ENCODE assay signal across 16 cellular contexts in genomic region chr10:34781709-34782108, GRCh38. TPM values are rescaled to one million over a fixed set of nuclear protein-coding genes. Genes with fewer than 3 reads are reported as not detected.
DNase-seq lines count a peak whose midpoint lies in the region; ATAC-seq and TF ChIP-seq lines count a peak whose summit lies in the region.
"Had no signal": no experiment of that assay in that cellular context is flagged by ENCODE, and none has a peak within 500 bp of the region (broad histone marks: within the 10 kb centered on the region; RNA-seq: fewer than 3 reads in every experiment).

No MANE protein-coding gene starts in this region.

- DNase-seq in cardiac muscle cell (ENCODE audit: low read depth in 1 of 2, low spot score in 1 of 2) (no peak), right atrium auricular region (ENCODE audit: low spot score) (no peak), vagina (ENCODE audit: extremely low spot score in 2 of 2) (no peak), ACHN (no peak), T-helper 1 cell (no peak)
- DNase-seq in naive thymus-derived CD4-positive, alpha-beta T cell: no peak
- DNase-seq: 8988T; activated naive CD4-positive, alpha-beta T cell treated with anti-CD3 and anti-CD28 coated beads, Interleukin-2, amount 10 ng/mL, durations not matched to agents 7 days and 5 days; CD4-positive, CD25-positive, alpha-beta regulatory T cell; cortex of kidney; NCI-H2029; NCI-H524 treated with DMSO at 0.1 percent for 48 hours; OCI-M1; upper lobe of left lung had no signal

- H3K9me3 ChIP-seq in cardiac muscle cell (ENCODE audit: low read depth) (no peaks in the 10 kb centered on the region), right atrium auricular region (no peaks in the 10 kb centered on the region), vagina (no peaks in the 10 kb centered on the region)
- no peaks in the 10 kb centered on the region for H3K9me3 ChIP-seq in naive thymus-derived CD4-positive, alpha-beta T cell (ENCODE audit: control insufficient read depth in 2 of 3, low read length in 3 of 3)
- H3K9me3 ChIP-seq: upper lobe of left lung had no signal

- no peaks in the 10 kb centered on the region for H3K36me3 ChIP-seq in cardiac muscle cell
- no peaks in the 10 kb centered on the region for H3K36me3 ChIP-seq in right atrium auricular region
- no peaks in the 10 kb centered on the region for H3K36me3 ChIP-seq in vagina
- no peaks in the 10 kb centered on the region for H3K36me3 ChIP-seq in naive thymus-derived CD4-positive, alpha-beta T cell (ENCODE audit: control insufficient read depth in 2 of 3, insufficient read depth in 3 of 3, low read length in 3 of 3)
- H3K36me3 ChIP-seq: upper lobe of left lung had no signal

- H3K4me3 Mint-ChIP-seq in brain (peak overlapping the region in 3 of 5 experiments; percentile 4 to 76 (median 75)), nephron (peak overlapping the region; percentile 18 to 35 (median 27))
- H3K4me3 Mint-ChIP-seq in naive thymus-derived CD4-positive, alpha-beta T cell: no peak overlapping the region
- H3K4me3 Mint-ChIP-seq: activated naive CD4-positive, alpha-beta T cell treated with anti-CD3 and anti-CD28 coated beads, Interleukin-2, amount 10 ng/mL, durations not matched to agents 7 days and 5 days; CD4-positive, CD25-positive, alpha-beta regulatory T cell had no signal

- H3K9me3 Mint-ChIP-seq in brain (no peaks in the 10 kb centered on the region), nephron (no peaks in the 10 kb centered on the region)
- no peaks in the 10 kb centered on the region for H3K9me3 Mint-ChIP-seq in naive thymus-derived CD4-positive, alpha-beta T cell
- H3K9me3 Mint-ChIP-seq: activated naive CD4-positive, alpha-beta T cell treated with anti-CD3 and anti-CD28 coated beads, Interleukin-2, amount 10 ng/mL, durations not matched to agents 7 days and 5 days had no signal

- CTCF ChIA-PET in naive thymus-derived CD4-positive, alpha-beta T cell (lab: Charles Lee): no interaction called here

- TF ChIP-seq CTCF in cardiac muscle cell (IDR thresholded peaks at IDR 0.05; ENCODE audit: low read depth, low read length): no peak
- TF ChIP-seq CTCF in right atrium auricular region (IDR thresholded peaks at IDR 0.05): no peak
- no peak for TF ChIP-seq CTCF in brain (conservative IDR thresholded peaks at IDR 0.05)
- no peak for TF ChIP-seq CTCF in nephron (IDR thresholded peaks at IDR 0.05; ENCODE audit: unreplicated experiment in 3 of 3)
- no peak for TF ChIP-seq CTCF in vagina (IDR thresholded peaks at IDR 0.05)

- no peak for TF ChIP-seq POLR2A in vagina (IDR thresholded peaks at IDR 0.05)

- peaks cover 4% of the 10 kb centered on the region for H3K36me3 Mint-ChIP-seq in brain
- no peaks in the 10 kb centered on the region for H3K36me3 Mint-ChIP-seq in nephron (ENCODE audit: low read depth)
- H3K36me3 Mint-ChIP-seq in naive thymus-derived CD4-positive, alpha-beta T cell: no peaks in the 10 kb centered on the region
- H3K36me3 Mint-ChIP-seq: activated naive CD4-positive, alpha-beta T cell treated with anti-CD3 and anti-CD28 coated beads, Interleukin-2, amount 10 ng/mL, durations not matched to agents 7 days and 5 days; CD4-positive, CD25-positive, alpha-beta regulatory T cell had no signal

- intact Hi-C loops in vagina (cut with DNase I): no loop called here
- intact Hi-C loops in naive thymus-derived CD4-positive, alpha-beta T cell (cut with micrococcal nuclease): no loop called here

- in situ Hi-C loops in ACHN (cut with HindIII; ENCODE audit: low pct_ligation_motif_present, low pct_unique_long_range_greater_than_20kb, low sequenced_read_pairs): no loop called here

- H3K4me1 Mint-ChIP-seq in brain (peaks cover 63% of the 10 kb centered on the region), nephron (peaks cover 68% of the 10 kb centered on the region)
- peaks cover 5 to 11% (median 8%) of the 10 kb centered on the region in 7 donors for H3K4me1 Mint-ChIP-seq in naive thymus-derived CD4-positive, alpha-beta T cell

- H3K4me3 ChIP-seq in cardiac muscle cell (no peak overlapping the region), right atrium auricular region (no peak overlapping the region), vagina (no peak overlapping the region)
- no peak overlapping the region for H3K4me3 ChIP-seq in naive thymus-derived CD4-positive, alpha-beta T cell (ENCODE audit: low read length)
- H3K4me3 ChIP-seq: upper lobe of left lung had no signal

- H3K27ac ChIP-seq in cardiac muscle cell: peak overlapping the region; percentile 16
- no peak overlapping the region for H3K27ac ChIP-seq in right atrium auricular region
- H3K27ac ChIP-seq in vagina: peak overlapping the region; percentile 42
- no peak overlapping the region for H3K27ac ChIP-seq in naive thymus-derived CD4-positive, alpha-beta T cell (ENCODE audit: low read depth, low read length)

- no peaks in the 10 kb centered on the region for H3K27me3 Mint-ChIP-seq in brain
- no peaks in the 10 kb centered on the region for H3K27me3 Mint-ChIP-seq in nephron (ENCODE audit: low read depth)
- peaks cover 14 to 46% (median 30%) of the 10 kb centered on the region in 5 donors for H3K27me3 Mint-ChIP-seq in naive thymus-derived CD4-positive, alpha-beta T cell

- H3K4me1 ChIP-seq in cardiac muscle cell (ENCODE audit: low read depth) (peaks cover 22% of the 10 kb centered on the region), right atrium auricular region (peaks cover 0 to 27% of the 10 kb centered on the region in 2 donors), vagina (peaks cover 55% of the 10 kb centered on the region)
- no peaks in the 10 kb centered on the region for H3K4me1 ChIP-seq in naive thymus-derived CD4-positive, alpha-beta T cell (ENCODE audit: control insufficient read depth in 2 of 2, insufficient read depth in 2 of 2, low read length in 2 of 2)

- H3K27me3 ChIP-seq in cardiac muscle cell (no peaks in the 10 kb centered on the region), right atrium auricular region (no peaks in the 10 kb centered on the region), vagina (no peaks in the 10 kb centered on the region)
- H3K27me3 ChIP-seq in naive thymus-derived CD4-positive, alpha-beta T cell (ENCODE audit: control insufficient read depth in 2 of 2, insufficient read depth in 2 of 2, low read length in 2 of 2): no peaks in the 10 kb centered on the region
- H3K27me3 ChIP-seq: upper lobe of left lung had no signal

- H3K27ac Mint-ChIP-seq in brain (peak overlapping the region in 3 of 5 experiments; percentile 1 to 85 (median 82)), nephron (peak overlapping the region; percentile 89 to 99 (median 98))
- no peak overlapping the region for H3K27ac Mint-ChIP-seq in naive thymus-derived CD4-positive, alpha-beta T cell
- H3K27ac Mint-ChIP-seq: CD4-positive, CD25-positive, alpha-beta regulatory T cell had no signal

- POLR2A ChIA-PET in naive thymus-derived CD4-positive, alpha-beta T cell (lab: Charles Lee): no interaction called here

- ATAC-seq in naive thymus-derived CD4-positive, alpha-beta T cell: no peak

RNA-seq across cellular contexts. Expression of gene PARD3, which starts 33.4 kb away (rescaled TPM):
- total RNA-seq in cardiac muscle cell: 45.9 and 64.8 TPM in 2 replicates
- 36.5 and 49.1 TPM in 2 replicates for polyA plus RNA-seq in cardiac muscle cell
- 10 to 100 TPM; 31.6 to 41.6 TPM for total RNA-seq in right atrium auricular region
- 33.7 TPM for polyA plus RNA-seq in brain (ENCODE audit: insufficient read depth, low read depth, low replicate concordance)
- total RNA-seq in vagina: 95.5 TPM
- 1 to 10 TPM in 1 of 5 experiments, under 1 TPM in 4; 0.24 to 1.2 (median 0.43) TPM for total RNA-seq in naive thymus-derived CD4-positive, alpha-beta T cell
- under 1 TPM; 0.19 to 0.68 TPM for polyA plus RNA-seq in naive thymus-derived CD4-positive, alpha-beta T cell

Comparison
In these comparisons a context has a peak if more than half of its experiments do, and no peak if none do; other contexts are left out.
1. H3K27ac ChIP-seq: peak in cardiac muscle cell (single experiment) and vagina (single experiment); none in right atrium auricular region (0 of 2) and naive thymus-derived CD4-positive, alpha-beta T cell (single experiment).
2. H3K27ac Mint-ChIP-seq: peak in brain (3 of 5) and nephron (3 of 3); none in naive thymus-derived CD4-positive, alpha-beta T cell (0 of 9).
3. H3K4me3 Mint-ChIP-seq: peak in brain (3 of 5) and nephron (3 of 3); none in naive thymus-derived CD4-positive, alpha-beta T cell (0 of 10).
4. RNA of gene PARD3, which starts 33.4 kb away (total RNA-seq): 95.5 TPM in vagina (single experiment), 45.9 to 64.8 TPM in cardiac muscle cell and 31.6 to 41.6 TPM in right atrium auricular region; 0.24 to 1.2 TPM in naive thymus-derived CD4-positive, alpha-beta T cell; every median in the first group is over 10 times any median in the second.